In genomic region chr1:26768755-26769154, GRCh38 we compare ENCODE assay signal across 12 cellular contexts. TPM values are rescaled to one million over a fixed set of nuclear protein-coding genes. Genes with fewer than 3 reads are reported as not detected.
DNase-seq lines count a peak whose midpoint lies in the region; TF ChIP-seq lines count a peak whose summit lies in the region.
"Had no signal": no experiment of that assay in that cellular context is flagged by ENCODE, and none has a peak within 500 bp of the region (broad histone marks: within the 10 kb centered on the region; RNA-seq: fewer than 3 reads in every experiment).

No MANE protein-coding gene starts in this region.

- TF ChIP-seq CTCF in retinal pigment epithelial cell (conservative IDR thresholded peaks at IDR 0.05; ENCODE audit: low read depth, low read length), result no peak
- TF ChIP-seq CTCF in H9 (conservative IDR thresholded peaks at IDR 0.05), result no peak

- no peak overlapping the region for H2AK5ac ChIP-seq in H9 (ENCODE audit: insufficient read length, low read length)

- no peak overlapping the region for H2BK12ac ChIP-seq in H9 (ENCODE audit: insufficient read length, low read depth, low read length)

- peak; percentile 50 for DNase-seq in DMS 273 (lab: John Stamatoyannopoulos, UW; ENCODE audit: unreplicated experiment)
- DNase-seq in DMS 273 treated with DMSO at 0.1 percent for 48 hours (lab: John Stamatoyannopoulos, UW), result no peak
- peak in 1 of 2 experiments; percentile 36 for DNase-seq in SJSA1 (ENCODE audit: low read depth in 1 of 2, low spot score in 2 of 2)
- DNase-seq in fibroblast of peridontal ligament (ENCODE audit: extremely low read depth), result peak; percentile 69
- peak; percentile 81 for DNase-seq in retinal pigment epithelial cell (ENCODE audit: low read depth)
- no peak for DNase-seq in NCI-H146 treated with DMSO at 0.1 percent for 48 hours (lab: John Stamatoyannopoulos, UW; ENCODE audit: unreplicated experiment)
- no peak for DNase-seq in NOMO-1 treated with DMSO at 0.1 percent for 48 hours (lab: John Stamatoyannopoulos, UW; ENCODE audit: unreplicated experiment)
- DNase-seq in H9, result no peak
- DNase-seq: 8988T; activated T-cell treated with anti-CD3 and anti-CD28 coated beads, Interleukin-2, amount 50 U/mL, for 72 hours; NK-92 treated with Interleukin-12 subunit alpha and Interleukin-12 subunit beta, amount 100 ng/mL, for 24 hours; stimulated activated CD4-positive, alpha-beta T cell treated with anti-CD3 and anti-CD28 coated beads, Interleukin-2, amount 100 ng/mL, for 48 hours had no signal

- H3K4me3 ChIP-seq in SJSA1 (no peak overlapping the region), retinal pigment epithelial cell (ENCODE audit: low read length) (no peak overlapping the region)

- H2BK15ac ChIP-seq in H9 (ENCODE audit: low read depth, low read length), result no peak overlapping the region

- H3K4me1 ChIP-seq in SJSA1 (replicated peaks) (peaks cover 52% of the 10 kb centered on the region), H9 (ENCODE audit: insufficient read depth, low read length) (no peaks in the 10 kb centered on the region)

- H3K23ac ChIP-seq in H9 (ENCODE audit: insufficient read length, low read depth, low read length), result no peak overlapping the region

- H3K27me3 Mint-ChIP-seq in H9 (ENCODE audit: low read depth), result no peaks in the 10 kb centered on the region; the same call in 1 of the 2 replicates

- H2BK120ac ChIP-seq in H9 (ENCODE audit: low read depth, low read length, poor library complexity, severe bottlenecking), result no peak overlapping the region

- H3K79me1 ChIP-seq in H9 (ENCODE audit: insufficient read depth, low read depth, low read length, poor library complexity, severe bottlenecking), result no peaks in the 10 kb centered on the region

- no peak overlapping the region for H2AFZ ChIP-seq in H9 (ENCODE audit: low read length)

- H3K27me3 ChIP-seq in SJSA1 (replicated peaks) (no peaks in the 10 kb centered on the region), H9 (ENCODE audit: insufficient read depth, low read length) (no peaks in the 10 kb centered on the region)

- H3K23me2 ChIP-seq in H9 (ENCODE audit: insufficient read length, low read depth, low read length, poor library complexity, severe bottlenecking), result no peaks in the 10 kb centered on the region

- peaks cover 0 to 4% of the 10 kb centered on the region in 2 experiments; a peak in 2 of 4 replicates for H3K4me1 Mint-ChIP-seq in H9

- no peak overlapping the region for H4K5ac ChIP-seq in H9 (ENCODE audit: insufficient read length, low read depth, low read length)

- H3K4me3 Mint-ChIP-seq in H9, result no peak overlapping the region
- H3K4me3 Mint-ChIP-seq: activated T-cell treated with anti-CD3 and anti-CD28 coated beads, Interleukin-2, amount 50 U/mL, for 72 hours had no signal

- no peaks in the 10 kb centered on the region for H4K20me1 ChIP-seq in H9 (ENCODE audit: control insufficient read depth, insufficient read depth, insufficient read length)

- H3K9me3 Mint-ChIP-seq in H9, result no peaks in the 10 kb centered on the region
- H3K9me3 Mint-ChIP-seq: activated T-cell treated with anti-CD3 and anti-CD28 coated beads, Interleukin-2, amount 50 U/mL, for 72 hours had no signal

- no peaks in the 10 kb centered on the region for H3K79me2 ChIP-seq in H9 (ENCODE audit: insufficient read depth, low read length)

- H3K27ac ChIP-seq in SJSA1 (peak overlapping the region; percentile 3; the same call in 1 of the 2 replicates), H9 (ENCODE audit: insufficient read length, low read depth, low read length) (no peak overlapping the region)

- no peak overlapping the region for H2BK20ac ChIP-seq in H9 (ENCODE audit: low read depth, low read length, poor library complexity, severe bottlenecking)

- H3K9me3 ChIP-seq in SJSA1 (replicated peaks) (no peaks in the 10 kb centered on the region), H9 (ENCODE audit: control insufficient read depth, low read depth, low read length) (no peaks in the 10 kb centered on the region)

- no peak overlapping the region for H3K4me2 ChIP-seq in H9 (ENCODE audit: insufficient read depth, insufficient read length, low read length)

- no peak overlapping the region for H3T11ph ChIP-seq in H9 (ENCODE audit: low read length)

- no peak overlapping the region for H3K9ac ChIP-seq in H9 (ENCODE audit: extremely low read depth, insufficient read length, low read length)

- no peak overlapping the region for H3K4ac ChIP-seq in H9 (ENCODE audit: low read depth, low read length)

- H2BK5ac ChIP-seq in H9 (ENCODE audit: insufficient read length, low read length), result no peak overlapping the region

- no peak overlapping the region for H4K8ac ChIP-seq in H9 (replicated peaks; ENCODE audit: insufficient read length, low read depth, low read length)

- H3K18ac ChIP-seq in H9 (ENCODE audit: insufficient read length, low read depth, low read length), result no peak overlapping the region

- WGBS in H9 (ENCODE audit: extremely low coverage, insufficient read length, low lambda C conversion rate), result no CpG with 5 or more reads among the region's 3 CpGs

- no peak overlapping the region for H3K14ac ChIP-seq in H9 (ENCODE audit: insufficient read depth, low read length)

- no peak overlapping the region for H3K27ac Mint-ChIP-seq in H9

- H3K36me3 Mint-ChIP-seq in H9 (ENCODE audit: insufficient read depth in 1 of 3, low read depth in 3 of 3), result peaks cover 67 to 95% (median 89%) of the 10 kb centered on the region in 3 experiments; a peak in 6 of 7 replicates

- H3K36me3 ChIP-seq in SJSA1, result peaks cover 89% of the 10 kb centered on the region

- H3K56ac ChIP-seq in H9 (ENCODE audit: insufficient read length, low read depth, low read length), result no peak overlapping the region

- H4K91ac ChIP-seq in H9 (ENCODE audit: insufficient read length, low read depth, low read length), result no peak overlapping the region

RNA-seq across cellular contexts. Expression of gene PIGV, which starts 19.0 kb away (rescaled TPM):
- total RNA-seq in SJSA1 (2014; rRNA removed; shearing (Covaris generic)), result 10.2 and 21.3 TPM in 2 replicates
- total RNA-seq in H9 (2021), result 7.0 and 7.5 TPM in 2 replicates

RNA-seq across cellular contexts. Expression of gene ZDHHC18, which starts 57.7 kb away (rescaled TPM):
- 18.4 and 19.9 TPM in 2 replicates for total RNA-seq in SJSA1 (2014; rRNA removed; shearing (Covaris generic))
- total RNA-seq in H9 (2021), result 33.1 and 38.9 TPM in 2 replicates

Comparison
In these comparisons a context has a peak if more than half of its experiments do, and no peak if none do; other contexts are left out.
1. DNase-seq: peak in DMS 273 (single experiment), fibroblast of peridontal ligament (single experiment) and retinal pigment epithelial cell (single experiment); none in DMS 273 treated with DMSO at 0.1 percent for 48 hours (single experiment), NCI-H146 treated with DMSO at 0.1 percent for 48 hours (single experiment), NOMO-1 treated with DMSO at 0.1 percent for 48 hours (single experiment) and H9 (single experiment).